Comparison of ENCODE assay signal across 16 cellular contexts in genomic region chr16:84458606-84459516, GRCh38.
"Had no signal": no experiment of that assay in that cellular context is flagged by ENCODE, and none has a peak within 500 bp of the region (broad histone marks: within the 10 kb centered on the region; RNA-seq: fewer than 3 reads in every experiment).

No MANE protein-coding gene starts in this region.

- H3K36me3 Mint-ChIP-seq: activated naive CD8-positive, alpha-beta T cell treated with anti-CD3 and anti-CD28 coated beads for 36 hours had no signal

- H3K9me3 Mint-ChIP-seq: activated naive CD8-positive, alpha-beta T cell treated with anti-CD3 and anti-CD28 coated beads for 36 hours; stimulated activated effector memory CD8-positive, alpha-beta T cell treated with anti-CD3 and anti-CD28 coated beads, Interleukin-12 subunit alpha, Interleukin-12 subunit beta, amount 100 ng/mL, for 72 hours had no signal

- H3K27me3 ChIP-seq: gastrocnemius medialis, heart left ventricle, SJSA1, vagina had no signal

- H3K4me3 Mint-ChIP-seq: activated naive CD8-positive, alpha-beta T cell treated with anti-CD3 and anti-CD28 coated beads for 36 hours; immature natural killer cell; naive thymus-derived CD4-positive, alpha-beta T cell; stimulated activated effector memory CD8-positive, alpha-beta T cell treated with anti-CD3 and anti-CD28 coated beads, Interleukin-12 subunit alpha, Interleukin-12 subunit beta, amount 100 ng/mL, for 72 hours had no signal

- H3K4me1 Mint-ChIP-seq: activated naive CD8-positive, alpha-beta T cell treated with anti-CD3 and anti-CD28 coated beads for 36 hours had no signal

- H3K27me3 Mint-ChIP-seq: activated naive CD8-positive, alpha-beta T cell treated with anti-CD3 and anti-CD28 coated beads for 36 hours; naive thymus-derived CD4-positive, alpha-beta T cell had no signal

- ATAC-seq: gastrocnemius medialis; naive thymus-derived CD4-positive, alpha-beta T cell; stimulated activated effector memory CD8-positive, alpha-beta T cell treated with anti-CD3 and anti-CD28 coated beads, Interleukin-12 subunit alpha, Interleukin-12 subunit beta, amount 100 ng/mL, for 72 hours had no signal

- H3K27ac ChIP-seq: gastrocnemius medialis, heart left ventricle, SJSA1, vagina had no signal

- H3K9me3 ChIP-seq: gastrocnemius medialis, heart left ventricle, SJSA1, vagina had no signal

- H3K4me1 ChIP-seq: gastrocnemius medialis, SJSA1, vagina had no signal

- H3K36me3 ChIP-seq: gastrocnemius medialis, vagina had no signal

- H3K4me3 ChIP-seq: gastrocnemius medialis, heart left ventricle, SJSA1, vagina had no signal

- H3K27ac Mint-ChIP-seq: activated naive CD8-positive, alpha-beta T cell treated with anti-CD3 and anti-CD28 coated beads for 36 hours; immature natural killer cell; naive thymus-derived CD4-positive, alpha-beta T cell; stimulated activated effector memory CD8-positive, alpha-beta T cell treated with anti-CD3 and anti-CD28 coated beads, Interleukin-12 subunit alpha, Interleukin-12 subunit beta, amount 100 ng/mL, for 72 hours had no signal

- DNase-seq: activated CD4-positive, alpha-beta T cell treated with anti-CD3 and anti-CD28 coated beads, Interleukin-2, amount 50 U/mL, for 1 hour; activated gamma-delta T cell treated with Interleukin-2 at 50 U/mL for 16 hours; activated naive CD8-positive, alpha-beta T cell treated with anti-CD3 and anti-CD28 coated beads for 36 hours; activated T-cell treated with anti-CD3 and anti-CD28 coated beads, Interleukin-2, amount 50 U/mL, for 48 hours; cerebellar nuclear complex; gastrocnemius medialis; heart left ventricle; immature natural killer cell; naive thymus-derived CD4-positive, alpha-beta T cell; nucleus accumbens; stimulated activated CD4-positive, alpha-beta T cell treated with anti-CD3 and anti-CD28 coated beads, Interleukin-12 subunit alpha, Interleukin-12 subunit beta, amount 100 ng/mL, for 4 hours; stimulated activated CD4-positive, alpha-beta T cell treated with anti-CD3 and anti-CD28 coated beads, Interleukin-2, amount 100 ng/mL, for 24 hours; SW 1271 had no signal
